ENCODE assay signal across 14 cellular contexts in genomic region chr6:32371204-32371603, GRCh38. TPM values are rescaled to one million over a fixed set of nuclear protein-coding genes. Genes with fewer than 3 reads are reported as not detected.
"Had no signal": no experiment of that assay in that cellular context is flagged by ENCODE, and none has a peak within 500 bp of the region (broad histone marks: within the 10 kb centered on the region; RNA-seq: fewer than 3 reads in every experiment).

No MANE protein-coding gene starts in this region.

- H3K36me3 Mint-ChIP-seq: type B pancreatic cell had no signal

- H3K4me1 ChIP-seq: esophagus muscularis mucosa, left lung, sigmoid colon had no signal

- ATAC-seq: activated CD4-positive, alpha-beta T cell treated with anti-CD3 and anti-CD28 coated beads for 36 hours; activated CD8-positive, alpha-beta T cell treated with anti-CD3 and anti-CD28 coated beads for 36 hours; left lung had no signal

- DNase-seq: activated CD4-positive, alpha-beta T cell treated with anti-CD3 and anti-CD28 coated beads for 36 hours; activated CD8-positive, alpha-beta memory T cell treated with anti-CD3 and anti-CD28 coated beads, Interleukin-2, amount 50 U/mL, for 48 hours; activated CD8-positive, alpha-beta T cell treated with anti-CD3 and anti-CD28 coated beads for 36 hours; activated naive CD4-positive, alpha-beta T cell treated with Interleukin-2 at 50 U/mL for 16 hours; cerebellar nuclear complex; left lung; nephron progenitor cell; sigmoid colon; stimulated activated CD4-positive, alpha-beta T cell treated with anti-CD3 and anti-CD28 coated beads, Interleukin-12 subunit alpha, Interleukin-12 subunit beta, amount 100 ng/mL, for 4 hours; stimulated activated naive CD4-positive, alpha-beta T cell; T-helper 9 cell had no signal

- H3K4me3 ChIP-seq: esophagus muscularis mucosa, left lung, sigmoid colon had no signal

- H3K9me3 Mint-ChIP-seq: activated CD8-positive, alpha-beta T cell treated with anti-CD3 and anti-CD28 coated beads for 36 hours had no signal

- H3K27ac ChIP-seq: esophagus muscularis mucosa, left lung, sigmoid colon had no signal

- H3K4me3 Mint-ChIP-seq: activated CD4-positive, alpha-beta T cell treated with anti-CD3 and anti-CD28 coated beads for 36 hours; activated CD8-positive, alpha-beta T cell treated with anti-CD3 and anti-CD28 coated beads for 36 hours; nephron progenitor cell; type B pancreatic cell had no signal

- H3K9me3 ChIP-seq: esophagus muscularis mucosa, left lung, sigmoid colon had no signal

- H3K36me3 ChIP-seq: esophagus muscularis mucosa, left lung, sigmoid colon had no signal

- H3K27me3 ChIP-seq: left lung, sigmoid colon had no signal

- H3K27ac Mint-ChIP-seq: activated CD4-positive, alpha-beta T cell treated with anti-CD3 and anti-CD28 coated beads for 36 hours; activated CD8-positive, alpha-beta T cell treated with anti-CD3 and anti-CD28 coated beads for 36 hours; nephron progenitor cell; type B pancreatic cell had no signal

- H3K4me1 Mint-ChIP-seq: nephron progenitor cell had no signal

- H3K27me3 Mint-ChIP-seq: type B pancreatic cell had no signal

RNA-seq across cellular contexts. Expression of gene TSBP1, which starts 0.5 kb away (rescaled TPM):
- total RNA-seq: activated CD4-positive, alpha-beta T cell treated with anti-CD3 and anti-CD28 coated beads for 36 hours; activated CD8-positive, alpha-beta T cell treated with anti-CD3 and anti-CD28 coated beads for 36 hours; esophagus muscularis mucosa; left lung; omental fat pad; sigmoid colon had no signal
- polyA plus RNA-seq: sigmoid colon had no signal

RNA-seq across cellular contexts. Expression of gene BTNL2, which starts 35.8 kb away (rescaled TPM):
- total RNA-seq: activated CD4-positive, alpha-beta T cell treated with anti-CD3 and anti-CD28 coated beads for 36 hours; activated CD8-positive, alpha-beta T cell treated with anti-CD3 and anti-CD28 coated beads for 36 hours; esophagus muscularis mucosa; left lung; omental fat pad; sigmoid colon had no signal
- polyA plus RNA-seq: sigmoid colon had no signal
